ENCODE assay signal across 12 cellular contexts in the genomic region with DNA sequence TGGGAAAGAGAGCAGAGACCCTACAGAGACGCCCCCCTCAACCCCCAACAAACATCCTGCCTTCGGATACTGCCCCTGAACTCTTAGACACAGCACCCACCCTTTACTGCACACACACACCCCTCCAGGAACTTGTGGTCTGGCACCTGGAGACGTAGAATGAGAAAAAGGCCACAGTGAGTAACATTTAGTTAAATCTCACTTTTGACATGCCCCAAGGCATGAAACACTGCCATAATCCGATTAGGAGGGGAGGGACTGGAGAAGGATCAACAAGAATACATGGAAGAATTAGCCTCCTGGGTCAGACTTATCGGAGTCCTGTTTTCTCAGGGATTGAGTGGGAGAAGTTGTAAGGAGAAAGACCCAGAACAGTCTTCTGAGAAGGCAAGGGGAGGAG. TPM values are rescaled to one million over a fixed set of nuclear protein-coding genes. Genes with fewer than 3 reads are reported as not detected.
DNase-seq lines count a peak whose midpoint lies in the region; ATAC-seq lines count a peak whose summit lies in the region.
"Had no signal": no experiment of that assay in that cellular context is flagged by ENCODE, and none has a peak within 500 bp of the region (broad histone marks: within the 10 kb centered on the region; RNA-seq: fewer than 3 reads in every experiment).

No MANE protein-coding gene starts in this region.

- intact Hi-C loops in cardiac septum (cut with DNase I) (no loop called here), Right ventricle myocardium superior (cut with DNase I) (no loop called here)

- peak overlapping the region; percentile 55 for H3K4me3 ChIP-seq in iPS-11a (ENCODE audit: low read depth, low read length)
- H3K4me3 ChIP-seq: upper lobe of right lung had no signal

- peak; percentile 10 for DNase-seq in cardiac septum (ENCODE audit: low spot score)
- DNase-seq in Right ventricle myocardium superior, result no peak
- DNase-seq in SK-N-DZ (ENCODE audit: low spot score), result peak; percentile 50
- no peak for DNase-seq in amniotic stem cell (lab: John Stamatoyannopoulos, UW)
- DNase-seq in AG20443 (ENCODE audit: low spot score), result no peak
- DNase-seq: activated effector memory CD4-positive, alpha-beta T cell treated with Interleukin-2 at 50 U/mL for 16 hours had no signal

- no peak for ATAC-seq in Right ventricle myocardium superior (ENCODE audit: poor library complexity)
- ATAC-seq in HG03095 (IDR thresholded peaks at IDR 0.05; ENCODE audit: unreplicated experiment), result no peak
- ATAC-seq in GM19467 (IDR thresholded peaks at IDR 0.05; ENCODE audit: unreplicated experiment), result no peak
- ATAC-seq: activated CD8-positive, alpha-beta T cell treated with anti-CD3 and anti-CD28 coated beads for 36 hours; Panc1 had no signal

RNA-seq across cellular contexts. Expression of a gene that starts 4.1 kb away (rescaled TPM):
- total RNA-seq in cardiac septum, result not detected
- not detected for total RNA-seq in Right ventricle myocardium superior
- 4.2 TPM in 2 replicates for polyA plus RNA-seq in SK-N-DZ (2014; cell fraction: cytosol; rRNA removed)
- polyA plus RNA-seq in SK-N-DZ (2014; cell fraction: nucleus; rRNA removed), result 2.1 and 4.6 TPM in 2 replicates
- total RNA-seq: activated CD8-positive, alpha-beta T cell treated with anti-CD3 and anti-CD28 coated beads for 36 hours; upper lobe of right lung had no signal

RNA-seq across cellular contexts. Expression of a gene that starts 21.4 kb away (rescaled TPM):
- not detected for total RNA-seq in cardiac septum
- not detected for total RNA-seq in Right ventricle myocardium superior
- polyA plus RNA-seq in SK-N-DZ (2014; cell fraction: cytosol; rRNA removed), result 21.6 and 28.6 TPM in 2 replicates
- polyA plus RNA-seq in SK-N-DZ (2014; cell fraction: nucleus; rRNA removed), result 15.0 and 22.8 TPM in 2 replicates
- total RNA-seq: activated CD8-positive, alpha-beta T cell treated with anti-CD3 and anti-CD28 coated beads for 36 hours; upper lobe of right lung had no signal

RNA-seq across cellular contexts. Expression of a gene that starts 29.6 kb away (rescaled TPM):
- total RNA-seq in cardiac septum, result not detected
- not detected for total RNA-seq in Right ventricle myocardium superior
- 7.3 and 18.8 TPM in 2 replicates for polyA plus RNA-seq in SK-N-DZ (2014; cell fraction: cytosol; rRNA removed)
- polyA plus RNA-seq in SK-N-DZ (2014; cell fraction: nucleus; rRNA removed), result 9.5 and 10.8 TPM in 2 replicates
- total RNA-seq: activated CD8-positive, alpha-beta T cell treated with anti-CD3 and anti-CD28 coated beads for 36 hours; upper lobe of right lung had no signal

Comparison
In these comparisons a context has a peak if more than half of its experiments do, and no peak if none do; other contexts are left out.
1. DNase-seq: peak in cardiac septum (single experiment) and SK-N-DZ (single experiment); none in Right ventricle myocardium superior (single experiment), amniotic stem cell (single experiment) and AG20443 (single experiment).